In genomic region chr10:75098902-75099673, GRCh38 we compare ENCODE assay signal across 3 cellular contexts.
TF ChIP-seq lines count a peak whose summit lies in the region.

No MANE protein-coding gene starts in this region.

TF ChIP-seq in GM23338, 12 proteins besides CTCF, POLR2A, EP300 and RAD21 (continues in another document):
- TF ChIP-seq ZNF114 (CRISPR knock-in tag; IDR thresholded peaks at IDR 0.05) (no peak), ZNF462 (CRISPR knock-in tag; IDR thresholded peaks at IDR 0.05) (no peak), CREB1 (CRISPR knock-in tag; IDR thresholded peaks at IDR 0.05; ENCODE audit: low read depth) (no peak), ZNF331 (CRISPR knock-in tag; IDR thresholded peaks at IDR 0.05; ENCODE audit: low read depth) (no peak), NANOG (IDR thresholded peaks at IDR 0.05; ENCODE audit: borderline replicate concordance) (no peak), EZH2 (IDR thresholded peaks at IDR 0.05; ENCODE audit: low read depth, unreplicated experiment) (no peak)

TF ChIP-seq in IMR-90, 13 proteins besides CTCF, POLR2A, EP300 and RAD21:
- TF ChIP-seq MXI1 (IDR thresholded peaks at IDR 0.05; ENCODE audit: borderline replicate concordance, low read depth, low read length) (no peak), RFX5 (IDR thresholded peaks at IDR 0.05; ENCODE audit: low read depth, low read length) (no peak), MAZ (IDR thresholded peaks at IDR 0.05; ENCODE audit: borderline replicate concordance, low read depth, low read length) (no peak), MAFK (IDR thresholded peaks at IDR 0.05; ENCODE audit: low read depth, low read length) (no peak), ELK1 (IDR thresholded peaks at IDR 0.05; ENCODE audit: borderline replicate concordance, low read depth, low read length) (no peak), CEBPB (IDR thresholded peaks at IDR 0.05; ENCODE audit: low read depth, low read length) (no peak), CHD1 (IDR thresholded peaks at IDR 0.05; ENCODE audit: low read depth, low read length) (no peak), BHLHE40 (IDR thresholded peaks at IDR 0.05; ENCODE audit: low read depth, low read length) (no peak), SMC3 (IDR thresholded peaks at IDR 0.05; ENCODE audit: low read depth, low read length) (no peak)

TF ChIP-seq in H1, 55 proteins besides CTCF, POLR2A, EP300 and RAD21:
- TF ChIP-seq TAF1 (IDR thresholded peaks at IDR 0.05; ENCODE audit: low read depth, low read length) (no peak), USF2 (IDR thresholded peaks at IDR 0.05; ENCODE audit: low read length) (no peak), HDAC2 (IDR thresholded peaks at IDR 0.05; ENCODE audit: borderline replicate concordance in 1 of 2, low read depth in 2 of 2, low read length in 2 of 2) (no peak), SUZ12 (IDR thresholded peaks at IDR 0.05; ENCODE audit: low read length) (no peak), CTBP2 (IDR thresholded peaks at IDR 0.05; ENCODE audit: borderline replicate concordance, insufficient read depth, insufficient read length, low read length) (no peak), GABPA (IDR thresholded peaks at IDR 0.05; ENCODE audit: borderline replicate concordance, insufficient read depth, low read length) (no peak), RFX5 (IDR thresholded peaks at IDR 0.05; ENCODE audit: borderline replicate concordance, low read depth, low read length) (no peak), BCL11A (IDR thresholded peaks at IDR 0.05; ENCODE audit: low read depth in 2 of 2, low read length in 2 of 2) (no peak)
